10 cellular contexts compared by ENCODE assay signal in the genomic region with DNA sequence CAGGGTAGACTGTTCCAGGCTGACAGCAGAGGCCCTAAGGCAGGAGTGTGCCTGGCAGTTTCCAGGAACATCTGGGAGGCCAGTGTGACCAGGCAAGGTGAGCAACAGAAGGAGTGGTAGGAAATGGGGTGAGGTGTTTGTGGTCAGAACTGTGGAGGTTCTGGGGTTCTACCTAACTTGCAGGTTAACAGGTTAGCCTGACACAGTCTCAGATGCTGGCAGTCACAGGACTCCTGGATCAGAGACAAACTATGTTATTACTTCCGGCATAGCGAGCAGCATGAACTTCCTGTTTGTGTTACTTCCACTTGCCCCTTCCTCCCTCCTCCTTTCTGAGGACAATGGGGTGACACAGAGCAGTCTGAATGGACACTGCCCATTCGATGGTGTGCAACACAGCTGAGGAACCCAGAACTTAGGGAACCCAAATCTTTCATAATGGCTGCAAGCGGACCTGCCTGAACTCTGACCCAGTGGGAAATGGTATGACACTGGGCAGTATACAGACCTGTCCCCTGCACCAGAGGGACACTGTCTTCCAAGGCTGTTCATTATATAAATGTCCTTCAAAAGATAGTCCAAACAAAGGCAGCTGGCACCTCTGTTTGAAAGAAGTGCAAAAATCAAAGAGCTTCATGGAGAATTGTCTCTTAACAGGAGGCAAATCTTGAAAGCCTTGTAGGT. TPM values are rescaled to one million over a fixed set of nuclear protein-coding genes. Genes with fewer than 3 reads are reported as not detected.
DNase-seq lines count a peak whose midpoint lies in the region; ATAC-seq and TF ChIP-seq lines count a peak whose summit lies in the region.
"Had no signal": no experiment of that assay in that cellular context is flagged by ENCODE, and none has a peak within 500 bp of the region (broad histone marks: within the 10 kb centered on the region; RNA-seq: fewer than 3 reads in every experiment).

No MANE protein-coding gene starts in this region.

- H3K27me3 Mint-ChIP-seq in activated T-cell treated with anti-CD3 and anti-CD28 coated beads, Interleukin-2, amount 50 U/mL, for 24 hours, result no peaks in the 10 kb centered on the region

- H3K4me1 ChIP-seq in esophagus squamous epithelium, result peaks cover 2 to 26% (median 7%) of the 10 kb centered on the region in 3 donors

- H3K27me3 ChIP-seq in esophagus squamous epithelium, result no peaks in the 10 kb centered on the region

- peak overlapping the region; percentile 10 for H3K4me3 Mint-ChIP-seq in activated T-cell treated with anti-CD3 and anti-CD28 coated beads, Interleukin-2, amount 50 U/mL, for 24 hours

- peaks cover 30% of the 10 kb centered on the region for H3K4me1 Mint-ChIP-seq in activated T-cell treated with anti-CD3 and anti-CD28 coated beads, Interleukin-2, amount 50 U/mL, for 24 hours (ENCODE audit: low read depth)

- no peak for TF ChIP-seq CTCF in esophagus squamous epithelium (IDR thresholded peaks at IDR 0.05)

- TF ChIP-seq POLR2A in esophagus squamous epithelium (IDR thresholded peaks at IDR 0.05), result no peak

- H3K27ac Mint-ChIP-seq in activated T-cell treated with anti-CD3 and anti-CD28 coated beads, Interleukin-2, amount 50 U/mL, for 24 hours, result peak overlapping the region; percentile 91

- no peak for ATAC-seq in GM21786 (IDR thresholded peaks at IDR 0.05; ENCODE audit: unreplicated experiment)
- ATAC-seq in HG02759 (IDR thresholded peaks at IDR 0.05; ENCODE audit: unreplicated experiment), result no peak
- ATAC-seq: psoas muscle had no signal

- H3K36me3 Mint-ChIP-seq in activated T-cell treated with anti-CD3 and anti-CD28 coated beads, Interleukin-2, amount 50 U/mL, for 24 hours (ENCODE audit: low read depth), result peaks cover 10% of the 10 kb centered on the region

- H3K4me3 ChIP-seq in esophagus squamous epithelium, result no peak overlapping the region
- H3K4me3 ChIP-seq: psoas muscle had no signal

- WGBS in esophagus squamous epithelium, 2 donors, result 35 to 48% methylated on average over 3 to 4 of the region's 4 CpGs

- H3K36me3 ChIP-seq in esophagus squamous epithelium, result no peaks in the 10 kb centered on the region

- peak overlapping the region; percentile 32 to 60 (median 40) for H3K27ac ChIP-seq in esophagus squamous epithelium
- H3K27ac ChIP-seq in substantia nigra (ENCODE audit: low read depth, low read length, poor library complexity, severe bottlenecking), result peak overlapping the region; percentile 60
- H3K27ac ChIP-seq: psoas muscle had no signal

- DNase-seq in activated T-cell treated with anti-CD3 and anti-CD28 coated beads, Interleukin-2, amount 50 U/mL, for 24 hours, result peak; percentile 58
- DNase-seq in activated T-cell treated with anti-CD3 and anti-CD28 coated beads for 4 hours (no peak), UCSD-AML1 (lab: John Stamatoyannopoulos, UW; ENCODE audit: unreplicated experiment) (peak; percentile 33), esophagus squamous epithelium (lab: John Stamatoyannopoulos, UW) (no peak), substantia nigra (lab: John Stamatoyannopoulos, UW) (peak in 8 of 49 donors; percentile 3 to 20 (median 10)), DMS53 (lab: John Stamatoyannopoulos, UW) (no peak)
- DNase-seq: COR-L47, psoas muscle had no signal

- no peaks in the 10 kb centered on the region for H3K9me3 Mint-ChIP-seq in activated T-cell treated with anti-CD3 and anti-CD28 coated beads, Interleukin-2, amount 50 U/mL, for 24 hours

- no peaks in the 10 kb centered on the region for H3K9me3 ChIP-seq in esophagus squamous epithelium
- H3K9me3 ChIP-seq: psoas muscle had no signal

- intact Hi-C loops in esophagus squamous epithelium (cut with DNase I), result no loop called here

RNA-seq across cellular contexts. Expression of a gene that starts 3.9 kb away (rescaled TPM):
- total RNA-seq in esophagus squamous epithelium, result 10 to 100 TPM; 27.3 to 62.4 (median 45.5) TPM

RNA-seq across cellular contexts. Expression of a gene that starts 27.7 kb away (rescaled TPM):
- total RNA-seq in esophagus squamous epithelium, result 10 to 100 TPM; 16.7 to 32.4 (median 21.9) TPM

RNA-seq across cellular contexts. Expression of a gene that starts 41.6 kb away (rescaled TPM):
- 10 to 100 TPM in 2 of 4 donors, 1 to 10 TPM in 2; 4.9 to 13.4 (median 9.3) TPM for total RNA-seq in esophagus squamous epithelium

RNA-seq across cellular contexts. Expression of a gene that starts 59.0 kb away (rescaled TPM):
- 100 to 1,000 TPM; 129 to 210 (median 157) TPM for total RNA-seq in esophagus squamous epithelium

Comparison
In these comparisons a context has a peak if more than half of its experiments do, and no peak if none do; other contexts are left out.
1. DNase-seq: peak in activated T-cell treated with anti-CD3 and anti-CD28 coated beads, Interleukin-2, amount 50 U/mL, for 24 hours (single experiment) and UCSD-AML1 (single experiment); none in activated T-cell treated with anti-CD3 and anti-CD28 coated beads for 4 hours (single experiment), esophagus squamous epithelium (single experiment) and DMS53 (single experiment).